ENCODE assay signal across 8 cellular contexts in the genomic region with DNA sequence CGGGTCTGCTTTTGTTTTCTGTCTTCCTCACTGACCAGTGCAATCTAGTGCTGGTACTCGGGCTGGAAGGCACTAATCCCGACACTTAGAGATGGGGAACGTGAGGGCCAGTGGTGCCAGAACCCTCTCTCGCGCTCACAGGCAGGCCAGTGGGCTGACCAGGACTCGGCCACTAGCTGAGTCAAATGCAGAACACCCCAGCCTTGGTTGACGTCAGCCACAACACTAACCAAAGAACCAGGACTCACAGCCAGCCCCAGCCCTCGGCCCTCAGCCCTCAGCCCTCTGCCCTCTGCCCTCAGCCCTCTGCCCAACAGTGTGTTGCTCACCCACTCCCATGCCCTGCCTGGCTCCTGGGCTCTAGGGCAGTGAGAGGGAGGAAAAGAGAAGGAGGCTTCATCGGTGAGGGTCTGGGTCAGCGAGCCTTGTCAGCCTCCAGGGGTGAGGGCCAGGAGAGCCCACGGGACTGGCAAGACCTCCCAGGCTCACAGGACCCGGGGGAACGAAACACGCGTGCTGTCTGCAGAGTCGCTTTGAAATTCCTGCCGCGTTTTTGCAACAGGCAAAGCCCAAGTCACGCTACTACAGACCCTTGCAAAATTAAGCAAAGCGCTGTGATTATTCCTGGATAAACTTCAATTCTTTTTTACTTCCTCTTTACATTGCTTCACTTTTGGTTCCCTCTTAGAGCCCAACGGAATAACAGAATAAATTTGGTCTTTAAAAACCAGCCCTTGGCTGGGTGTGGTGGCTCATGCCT. TPM values are rescaled to one million over a fixed set of nuclear protein-coding genes. Genes with fewer than 3 reads are reported as not detected.
A peak's percentile ranks its signal among the peaks of the same experiment; 100 is the strongest.
DNase-seq lines count a peak whose midpoint lies in the region; ATAC-seq and TF ChIP-seq lines count a peak whose summit lies in the region.

No MANE protein-coding gene starts in this region.

- H3K9me3 Mint-ChIP-seq in CD8-positive, alpha-beta T cell = no peaks in the 10 kb centered on the region

- peaks cover 10% of the 10 kb centered on the region for H3K4me1 Mint-ChIP-seq in CD8-positive, alpha-beta T cell (ENCODE audit: low read depth)

- no peaks in the 10 kb centered on the region for H3K4me1 ChIP-seq in CD8-positive, alpha-beta T cell (ENCODE audit: insufficient read depth, low read length)
- no peaks in the 10 kb centered on the region for H3K4me1 ChIP-seq in psoas muscle

- no peak overlapping the region for H3K4me3 Mint-ChIP-seq in CD8-positive, alpha-beta T cell

- H3K4me3 ChIP-seq in CD8-positive, alpha-beta T cell (ENCODE audit: low read depth, low read length) = no peak overlapping the region
- H3K4me3 ChIP-seq in SK-N-MC = peak overlapping the region; percentile 76
- peak overlapping the region; percentile 56 for H3K4me3 ChIP-seq in fibroblast of villous mesenchyme (ENCODE audit: low read depth, low read length)
- H3K4me3 ChIP-seq in psoas muscle = peak overlapping the region; percentile 57

- peaks cover 27% of the 10 kb centered on the region for H3K36me3 Mint-ChIP-seq in CD8-positive, alpha-beta T cell

- H3K36me3 ChIP-seq in CD8-positive, alpha-beta T cell (ENCODE audit: insufficient read depth, low read length) = peaks cover 12% of the 10 kb centered on the region
- H3K36me3 ChIP-seq in SK-N-MC (ENCODE audit: insufficient read depth, low read length) = no peaks in the 10 kb centered on the region
- H3K36me3 ChIP-seq in psoas muscle (ENCODE audit: insufficient read depth in 1 of 2, low read depth in 1 of 2) = peaks cover 0 to 3% of the 10 kb centered on the region in 2 donors

- H3K27ac ChIP-seq in CD8-positive, alpha-beta T cell (ENCODE audit: low read depth, low read length) = no peak overlapping the region
- H3K27ac ChIP-seq in SK-N-MC = peak overlapping the region; percentile 83; the same call in 1 of the 2 replicates
- no peak overlapping the region for H3K27ac ChIP-seq in psoas muscle

- no peaks in the 10 kb centered on the region for H3K9me3 ChIP-seq in CD8-positive, alpha-beta T cell (ENCODE audit: low read length)
- H3K9me3 ChIP-seq in SK-N-MC (ENCODE audit: low read depth, low read length) (no peaks in the 10 kb centered on the region), psoas muscle (no peaks in the 10 kb centered on the region)

- no peak for ATAC-seq in CD8-positive, alpha-beta T cell
- ATAC-seq in psoas muscle = peak; percentile 40 to 63 (median 53)
- no peak for ATAC-seq in GM18861 (IDR thresholded peaks at IDR 0.05; ENCODE audit: unreplicated experiment)
- no peak for ATAC-seq in HG02981 (IDR thresholded peaks at IDR 0.05; ENCODE audit: unreplicated experiment)

- WGBS in psoas muscle, 3 donors = 44 to 61% (median 44%) methylated on average over 22 of the region's 22 CpGs

- POLR2A ChIA-PET in CD8-positive, alpha-beta T cell (lab: Charles Lee) = no interaction called here
- POLR2A ChIA-PET in HEK293T (lab: Yijun Ruan, JAX) = no interaction called here

- no peak for TF ChIP-seq CTCF in CD8-positive, alpha-beta T cell (IDR thresholded peaks at IDR 0.05)
- TF ChIP-seq CTCF in fibroblast of villous mesenchyme (IDR thresholded peaks at IDR 0.05; ENCODE audit: insufficient read depth, low read depth, low read length) (no peak), psoas muscle (IDR thresholded peaks at IDR 0.05) (no peak)

- no peak for DNase-seq in CD8-positive, alpha-beta T cell
- DNase-seq in SK-N-MC (ENCODE audit: low read depth, low spot score) (no peak), fibroblast of villous mesenchyme (ENCODE audit: low read depth) (peak; percentile 80), psoas muscle (peak; percentile 57 to 67), COLO668 (lab: John Stamatoyannopoulos, UW; ENCODE audit: unreplicated experiment) (no peak), HEK293T (ENCODE audit: extremely low spot score) (no peak)

- CTCF ChIA-PET in CD8-positive, alpha-beta T cell (lab: Charles Lee) = no interaction called here
- CTCF ChIA-PET in HEK293T (lab: Yijun Ruan, JAX) = no interaction called here

- H3K27me3 Mint-ChIP-seq in CD8-positive, alpha-beta T cell (ENCODE audit: low read depth) = no peaks in the 10 kb centered on the region

- intact Hi-C loops in CD8-positive, alpha-beta T cell (cut with DNase I, micrococcal nuclease) = no loop called here
- intact Hi-C loops in psoas muscle (cut with DNase I) = no loop called here

- H3K27me3 ChIP-seq in CD8-positive, alpha-beta T cell (ENCODE audit: insufficient read depth, low read length) = no peaks in the 10 kb centered on the region
- no peaks in the 10 kb centered on the region for H3K27me3 ChIP-seq in psoas muscle (ENCODE audit: insufficient read depth in 3 of 3, low read length in 2 of 3)

- peak overlapping the region; percentile 22 for H3K27ac Mint-ChIP-seq in CD8-positive, alpha-beta T cell

- H3K9ac ChIP-seq in SK-N-MC (ENCODE audit: insufficient read length) = no peak overlapping the region

TF ChIP-seq in HEK293T, 16 proteins besides CTCF, POLR2A, EP300 and RAD21:
- no peak for TF ChIP-seq FOXM1 (IDR thresholded peaks at IDR 0.05; ENCODE audit: borderline replicate concordance)
- TF ChIP-seq L3MBTL2 (conservative IDR thresholded peaks at IDR 0.05) = no peak
- no peak for TF ChIP-seq FOXA1 (IDR thresholded peaks at IDR 0.05)
- no peak for TF ChIP-seq SP1 (IDR thresholded peaks at IDR 0.05)
TF ChIP-seq in HEK293T: peak in this region for 0.

RNA-seq across cellular contexts. Expression of a gene that starts 27.5 kb away (rescaled TPM):
- 10 to 100 TPM in 1 of 2 experiments, 1 to 10 TPM in 1; 6.6 to 11.7 TPM for total RNA-seq in CD8-positive, alpha-beta T cell
- total RNA-seq in fibroblast of villous mesenchyme = 44.5 and 55.4 TPM in 2 replicates
- 10 to 100 TPM; 21.3 to 51.1 (median 28.0) TPM for total RNA-seq in psoas muscle
- 10 to 100 TPM; 13.2 to 24.9 (median 15.3) TPM for polyA plus RNA-seq in psoas muscle

RNA-seq across cellular contexts. Expression of a gene that starts 49.4 kb away (rescaled TPM):
- 100 to 1,000 TPM; 133 to 134 TPM for total RNA-seq in CD8-positive, alpha-beta T cell
- total RNA-seq in fibroblast of villous mesenchyme (37.4 and 41.9 TPM in 2 replicates), psoas muscle (10 to 100 TPM; 17.1 to 26.6 (median 21.6) TPM)
- polyA plus RNA-seq in psoas muscle = 10 to 100 TPM in 2 of 3 donors, 1 to 10 TPM in 1; 6.1 to 21.1 (median 11.8) TPM

Comparison
In these comparisons a context has a peak if more than half of its experiments do, and no peak if none do; other contexts are left out.
1. ATAC-seq: peak in psoas muscle (4 of 4); none in CD8-positive, alpha-beta T cell (single experiment), GM18861 (single experiment) and HG02981 (single experiment).
2. DNase-seq: peak in fibroblast of villous mesenchyme (single experiment) and psoas muscle (2 of 2); none in CD8-positive, alpha-beta T cell (0 of 7), SK-N-MC (single experiment), COLO668 (single experiment) and HEK293T (single experiment).